28 cellular contexts compared by ENCODE assay signal in genomic region chr16:58848662-58849002, GRCh38.
"Had no signal": no experiment of that assay in that cellular context is flagged by ENCODE, and none has a peak within 500 bp of the region (broad histone marks: within the 10 kb centered on the region; RNA-seq: fewer than 3 reads in every experiment).

No MANE protein-coding gene starts in this region.

- H3K4me1 ChIP-seq: ascending aorta, body of pancreas, breast epithelium, SJCRH30 had no signal

- FAIRE-seq: TTC549 had no signal

- H3K9me3 Mint-ChIP-seq: activated CD4-positive, alpha-beta T cell treated with anti-CD3 and anti-CD28 coated beads, Interleukin-2, amount 10 ng/mL, durations not matched to agents 24 days and 14 days; activated CD8-positive, alpha-beta T cell treated with anti-CD3 and anti-CD28 coated beads for 36 hours; activated naive CD4-positive, alpha-beta T cell treated with anti-CD3 and anti-CD28 coated beads, Interleukin-2, amount 50 U/mL, for 24 hours; activated naive CD8-positive, alpha-beta T cell treated with anti-CD3 and anti-CD28 coated beads, Interleukin-2, amount 10 ng/mL, durations not matched to agents 7 days and 5 days; activated T-helper 2 cell treated with anti-CD3 and anti-CD28 coated beads, Interferon-gamma antibody, Interleukin-2, Interleukin-4, amounts not matched to agents 10 μg/mL and 5 μg/mL and 100 μg/mL, durations not matched to agents 14 hours and 24 hours and 36 hours had no signal

- H3K27me3 Mint-ChIP-seq: activated CD4-positive, alpha-beta T cell treated with anti-CD3 and anti-CD28 coated beads, Interleukin-2, amount 10 ng/mL, durations not matched to agents 24 days and 14 days had no signal

- H3K4me3 Mint-ChIP-seq: activated CD4-positive, alpha-beta T cell treated with anti-CD3 and anti-CD28 coated beads, Interleukin-2, amount 10 ng/mL, durations not matched to agents 24 days and 14 days; activated CD8-positive, alpha-beta T cell treated with anti-CD3 and anti-CD28 coated beads for 36 hours; activated naive CD4-positive, alpha-beta T cell treated with anti-CD3 and anti-CD28 coated beads, Interleukin-2, amount 50 U/mL, for 24 hours; activated naive CD8-positive, alpha-beta T cell treated with anti-CD3 and anti-CD28 coated beads, Interleukin-2, amount 10 ng/mL, durations not matched to agents 7 days and 5 days; activated T-cell treated with anti-CD3 and anti-CD28 coated beads, Interleukin-2, amount 50 U/mL, for 72 hours had no signal

- ATAC-seq: activated CD8-positive, alpha-beta T cell treated with anti-CD3 and anti-CD28 coated beads for 36 hours; activated T-cell treated with anti-CD3 and anti-CD28 coated beads, Interleukin-2, amount 50 U/mL, for 72 hours; body of pancreas; Panc1 had no signal

- H3K4me3 ChIP-seq: ascending aorta, body of pancreas, breast epithelium, SJCRH30, SK-N-MC had no signal

- DNase-seq: activated CD4-positive, alpha-beta T cell treated with anti-CD3 and anti-CD28 coated beads, Interleukin-2, amount 10 ng/mL, durations not matched to agents 24 days and 14 days; activated CD4-positive, alpha-beta T cell treated with anti-CD3 and anti-CD28 coated beads, Interleukin-2, amount 50 U/mL, for 4 hours; activated CD8-positive, alpha-beta T cell treated with anti-CD3 and anti-CD28 coated beads for 36 hours; activated gamma-delta T cell; activated naive CD4-positive, alpha-beta T cell treated with Interleukin-2 at 50 U/mL for 16 hours; activated naive CD8-positive, alpha-beta T cell treated with anti-CD3 and anti-CD28 coated beads, Interleukin-2, amount 10 ng/mL, durations not matched to agents 7 days and 5 days; activated T-cell treated with anti-CD3 and anti-CD28 coated beads, Interleukin-2, amount 50 U/mL, for 1 hour; activated T-cell treated with anti-CD3 and anti-CD28 coated beads, Interleukin-2, amount 50 U/mL, for 72 hours; amygdala; body of pancreas; Karpas-422; NCI-H1105; NCI-H1436; NCI-H1694; NCI-H1930; NCI-H2081 treated with DMSO at 0.1 percent for 48 hours; NCI-H345; NCI-H524 treated with DMSO at 0.1 percent for 48 hours; SHP77; SJCRH30; T1000 had no signal

- H3K4me1 Mint-ChIP-seq: activated CD4-positive, alpha-beta T cell treated with anti-CD3 and anti-CD28 coated beads, Interleukin-2, amount 10 ng/mL, durations not matched to agents 24 days and 14 days; activated naive CD4-positive, alpha-beta T cell treated with anti-CD3 and anti-CD28 coated beads, Interleukin-2, amount 50 U/mL, for 24 hours; activated naive CD8-positive, alpha-beta T cell treated with anti-CD3 and anti-CD28 coated beads, Interleukin-2, amount 10 ng/mL, durations not matched to agents 7 days and 5 days had no signal

- H3K27ac Mint-ChIP-seq: activated CD4-positive, alpha-beta T cell treated with anti-CD3 and anti-CD28 coated beads, Interleukin-2, amount 10 ng/mL, durations not matched to agents 24 days and 14 days; activated CD8-positive, alpha-beta T cell treated with anti-CD3 and anti-CD28 coated beads for 36 hours; activated naive CD4-positive, alpha-beta T cell treated with anti-CD3 and anti-CD28 coated beads, Interleukin-2, amount 50 U/mL, for 24 hours; activated naive CD8-positive, alpha-beta T cell treated with anti-CD3 and anti-CD28 coated beads, Interleukin-2, amount 10 ng/mL, durations not matched to agents 7 days and 5 days; activated T-cell treated with anti-CD3 and anti-CD28 coated beads, Interleukin-2, amount 50 U/mL, for 72 hours; activated T-helper 2 cell treated with anti-CD3 and anti-CD28 coated beads, Interferon-gamma antibody, Interleukin-2, Interleukin-4, amounts not matched to agents 10 μg/mL and 5 μg/mL and 100 μg/mL, durations not matched to agents 14 hours and 24 hours and 36 hours had no signal

- H3K27ac ChIP-seq: ascending aorta, body of pancreas, breast epithelium, SJCRH30, SK-N-MC had no signal

- H3K9me3 ChIP-seq: ascending aorta, body of pancreas, breast epithelium had no signal

- H3K27me3 ChIP-seq: ascending aorta, body of pancreas, breast epithelium, SJCRH30 had no signal

- H3K36me3 Mint-ChIP-seq: activated naive CD8-positive, alpha-beta T cell treated with anti-CD3 and anti-CD28 coated beads, Interleukin-2, amount 10 ng/mL, durations not matched to agents 7 days and 5 days had no signal

- H3K36me3 ChIP-seq: ascending aorta, breast epithelium, SJCRH30 had no signal
